In the genomic region with DNA sequence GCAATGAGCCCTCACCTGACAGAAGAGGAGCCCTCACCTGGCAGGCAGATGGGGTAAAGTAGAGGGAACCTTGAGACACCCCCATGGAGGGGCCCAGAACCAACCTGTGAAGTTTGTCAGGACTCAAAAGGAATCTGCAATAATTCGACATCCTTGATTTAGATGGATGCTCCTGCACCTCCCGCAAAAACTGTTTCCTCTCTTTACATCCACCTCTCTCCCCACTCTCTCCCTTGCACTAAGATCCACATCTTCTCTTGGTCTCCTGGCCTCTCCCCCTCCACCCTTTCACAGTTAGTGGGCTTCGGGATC, we compare ENCODE assay signal across 31 cellular contexts. TPM values are rescaled to one million over a fixed set of nuclear protein-coding genes. Genes with fewer than 3 reads are reported as not detected.
"Had no signal": no experiment of that assay in that cellular context is flagged by ENCODE, and none has a peak within 500 bp of the region (broad histone marks: within the 10 kb centered on the region; RNA-seq: fewer than 3 reads in every experiment).

No MANE protein-coding gene starts in this region.

- H3K36me3 Mint-ChIP-seq: activated naive CD4-positive, alpha-beta T cell treated with anti-CD3 and anti-CD28 coated beads, Interleukin-2, amount 50 U/mL, for 72 hours; brain; T-cell had no signal

- DNase-seq: activated CD4-positive, alpha-beta T cell treated with anti-CD3 and anti-CD28 coated beads for 36 hours; activated CD4-positive, alpha-beta T cell treated with anti-CD3 and anti-CD28 coated beads, Interleukin-2, amount 50 U/mL, for 1 hour; activated naive CD4-positive, alpha-beta T cell treated with Interleukin-2 at 50 U/mL for 16 hours; activated naive CD8-positive, alpha-beta T cell treated with anti-CD3 and anti-CD28 coated beads, Interleukin-2, amount 50 U/mL, for 24 hours; activated T-cell treated with anti-CD3 and anti-CD28 coated beads for 4 hours; activated T-cell treated with anti-CD3 and anti-CD28 coated beads, Interleukin-2, amount 50 U/mL, for 72 hours; amniotic stem cell; MG63; MV-4-11; NCI-H1092 treated with DMSO at 0.1 percent for 48 hours; NCI-H1417 treated with DMSO at 0.1 percent for 48 hours; NCI-H1694; NCI-H2029; NCI-H2107; NCI-H345; NCI-H510A; NCI-H526 treated with DMSO at 0.1 percent for 48 hours; NCI-H82; NK-92 treated with Interleukin-12 subunit alpha and Interleukin-12 subunit beta, amount 100 ng/mL, for 24 hours; OCI-M1; RPMI8226; T-helper 2 cell had no signal

- H3K9me3 Mint-ChIP-seq: activated CD4-positive, alpha-beta memory T cell treated with anti-CD3 and anti-CD28 coated beads, Interleukin-2, amount 10 ng/mL, durations not matched to agents 7 days and 5 days; activated naive CD4-positive, alpha-beta T cell treated with anti-CD3 and anti-CD28 coated beads, Interleukin-2, amount 50 U/mL, for 72 hours; activated naive CD8-positive, alpha-beta T cell treated with anti-CD3 and anti-CD28 coated beads, Interleukin-2, amount 50 U/mL, for 24 hours; activated T-helper 2 cell treated with anti-CD3 and anti-CD28 coated beads, Interferon-gamma antibody, Interleukin-2, Interleukin-4, amounts not matched to agents 10 μg/mL and 5 μg/mL and 100 μg/mL, durations not matched to agents 14 hours and 24 hours and 36 hours; central memory CD8-positive, alpha-beta T cell had no signal

- H3K4me1 Mint-ChIP-seq: activated CD4-positive, alpha-beta memory T cell treated with anti-CD3 and anti-CD28 coated beads, Interleukin-2, amount 10 ng/mL, durations not matched to agents 7 days and 5 days; activated CD4-positive, alpha-beta T cell treated with anti-CD3 and anti-CD28 coated beads for 36 hours; activated naive CD8-positive, alpha-beta T cell treated with anti-CD3 and anti-CD28 coated beads, Interleukin-2, amount 50 U/mL, for 24 hours; central memory CD8-positive, alpha-beta T cell; T-cell had no signal

- ATAC-seq: activated CD4-positive, alpha-beta T cell treated with anti-CD3 and anti-CD28 coated beads for 36 hours; activated naive CD4-positive, alpha-beta T cell treated with anti-CD3 and anti-CD28 coated beads, Interleukin-2, amount 50 U/mL, for 72 hours; activated naive CD8-positive, alpha-beta T cell treated with anti-CD3 and anti-CD28 coated beads, Interleukin-2, amount 50 U/mL, for 24 hours; activated T-cell treated with anti-CD3 and anti-CD28 coated beads, Interleukin-2, amount 50 U/mL, for 72 hours; Panc1; Right ventricle myocardium inferior; T-cell had no signal

- H3K27ac Mint-ChIP-seq: activated CD4-positive, alpha-beta memory T cell treated with anti-CD3 and anti-CD28 coated beads, Interleukin-2, amount 10 ng/mL, durations not matched to agents 7 days and 5 days; activated CD4-positive, alpha-beta T cell treated with anti-CD3 and anti-CD28 coated beads for 36 hours; activated naive CD4-positive, alpha-beta T cell treated with anti-CD3 and anti-CD28 coated beads, Interleukin-2, amount 50 U/mL, for 72 hours; activated naive CD8-positive, alpha-beta T cell treated with anti-CD3 and anti-CD28 coated beads, Interleukin-2, amount 50 U/mL, for 24 hours; activated T-cell treated with anti-CD3 and anti-CD28 coated beads, Interleukin-2, amount 50 U/mL, for 72 hours; activated T-helper 2 cell treated with anti-CD3 and anti-CD28 coated beads, Interferon-gamma antibody, Interleukin-2, Interleukin-4, amounts not matched to agents 10 μg/mL and 5 μg/mL and 100 μg/mL, durations not matched to agents 14 hours and 24 hours and 36 hours; T-cell had no signal

- H3K4me3 Mint-ChIP-seq: activated CD4-positive, alpha-beta memory T cell treated with anti-CD3 and anti-CD28 coated beads, Interleukin-2, amount 10 ng/mL, durations not matched to agents 7 days and 5 days; activated CD4-positive, alpha-beta T cell treated with anti-CD3 and anti-CD28 coated beads for 36 hours; activated naive CD8-positive, alpha-beta T cell treated with anti-CD3 and anti-CD28 coated beads, Interleukin-2, amount 50 U/mL, for 24 hours; activated T-cell treated with anti-CD3 and anti-CD28 coated beads, Interleukin-2, amount 50 U/mL, for 72 hours; brain; central memory CD8-positive, alpha-beta T cell; T-cell had no signal

RNA-seq across cellular contexts. Expression of gene RBFOX3, which starts 34.9 kb away (rescaled TPM):
- total RNA-seq: activated CD4-positive, alpha-beta memory T cell treated with anti-CD3 and anti-CD28 coated beads, Interleukin-2, amount 10 ng/mL, durations not matched to agents 7 days and 5 days; activated CD8-positive, alpha-beta memory T cell treated with anti-CD3 and anti-CD28 coated beads for 36 hours; activated naive CD4-positive, alpha-beta T cell treated with anti-CD3 and anti-CD28 coated beads, Interleukin-2, amount 50 U/mL, for 72 hours; activated T-helper 2 cell treated with anti-CD3 and anti-CD28 coated beads, Interferon-gamma antibody, Interleukin-2, Interleukin-4, amounts not matched to agents 10 μg/mL and 5 μg/mL and 100 μg/mL, durations not matched to agents 14 hours and 24 hours and 36 hours; Right ventricle myocardium inferior; T-cell had no signal
